Comparison of ENCODE assay signal across 1 cellular context in genomic region chr2:96868555-96869280, GRCh38.
A peak's percentile ranks its signal among the peaks of the same experiment; 100 is the strongest.
TF ChIP-seq lines count a peak whose summit lies in the region.

No MANE protein-coding gene starts in this region.

TF ChIP-seq in HepG2, 621 proteins besides CTCF, POLR2A, EP300 and RAD21 (continued from another document and continues in another):
- TF ChIP-seq ZNF740 (CRISPR knock-in tag; IDR thresholded peaks at IDR 0.05) (peak; percentile 45), KAT7 (CRISPR knock-in tag; IDR thresholded peaks at IDR 0.05; ENCODE audit: borderline replicate concordance) (peak; percentile 75; the same call in 1 of the 2 replicates), PAX8 (CRISPR knock-in tag; IDR thresholded peaks at IDR 0.05; ENCODE audit: borderline replicate concordance) (0 out of 2 replicates have a peak, but pooled peaks have one; percentile 79), E2F2 (CRISPR knock-in tag; IDR thresholded peaks at IDR 0.05; ENCODE audit: borderline replicate concordance) (no peak), ATF4 (CRISPR knock-in tag; IDR thresholded peaks at IDR 0.05) (no peak), ZBTB3 (CRISPR knock-in tag; IDR thresholded peaks at IDR 0.05; ENCODE audit: borderline replicate concordance, low read depth) (0 out of 2 replicates have a peak, but pooled peaks have one; percentile 66), ATRX (CRISPR knock-in tag; IDR thresholded peaks at IDR 0.05; ENCODE audit: borderline replicate concordance) (no peak), YY1 (IDR thresholded peaks at IDR 0.05; ENCODE audit: insufficient read depth, insufficient replicate concordance, low read depth, low read length) (peak; percentile 51), ZNF781 (CRISPR knock-in tag; IDR thresholded peaks at IDR 0.05; ENCODE audit: borderline replicate concordance, not compliant biosample characterization) (no peak), NFKB2 (CRISPR knock-in tag; IDR thresholded peaks at IDR 0.05; ENCODE audit: borderline replicate concordance) (no peak; the same call in 1 of the 2 replicates), NCOA2 (CRISPR knock-in tag; IDR thresholded peaks at IDR 0.05) (peak; percentile 61; the same call in 1 of the 2 replicates), AGO1 (IDR thresholded peaks at IDR 0.05; ENCODE audit: low read depth, low read length, poor library complexity, severe bottlenecking) (no peak), ZNF619 (CRISPR knock-in tag; IDR thresholded peaks at IDR 0.05) (no peak), ZNF512 (CRISPR knock-in tag; IDR thresholded peaks at IDR 0.05) (0 out of 2 replicates have a peak, but pooled peaks have one; percentile 52), ZBTB34 (CRISPR knock-in tag; IDR thresholded peaks at IDR 0.05) (no peak), AHDC1 (CRISPR knock-in tag; IDR thresholded peaks at IDR 0.05; ENCODE audit: borderline replicate concordance) (0 out of 2 replicates have a peak, but pooled peaks have one; percentile 1), ZSCAN22 (CRISPR knock-in tag; IDR thresholded peaks at IDR 0.05) (peak; percentile 83; the same call in 1 of the 2 replicates), TAF15 (IDR thresholded peaks at IDR 0.05; ENCODE audit: low read depth, low read length, poor library complexity, severe bottlenecking) (peak; percentile 84), HOXA5 (CRISPR knock-in tag; IDR thresholded peaks at IDR 0.05) (peak; percentile 78), ZNF552 (CRISPR knock-in tag; IDR thresholded peaks at IDR 0.05; ENCODE audit: borderline replicate concordance) (no peak), SKIL (CRISPR knock-in tag; IDR thresholded peaks at IDR 0.05; ENCODE audit: borderline replicate concordance) (no peak), ZNF878 (CRISPR knock-in tag; IDR thresholded peaks at IDR 0.05) (no peak), ATF7 (IDR thresholded peaks at IDR 0.05) (no peak), ATF7 (CRISPR knock-in tag; IDR thresholded peaks at IDR 0.05) (0 out of 2 replicates have a peak, but pooled peaks have one; percentile 33), ZNF446 (CRISPR knock-in tag; IDR thresholded peaks at IDR 0.05) (0 out of 2 replicates have a peak, but pooled peaks have one; percentile 4), ZFP37 (CRISPR knock-in tag; IDR thresholded peaks at IDR 0.05; ENCODE audit: borderline replicate concordance) (no peak), ZNF572 (CRISPR knock-in tag; IDR thresholded peaks at IDR 0.05) (no peak), KDM1A (CRISPR knock-in tag; IDR thresholded peaks at IDR 0.05) (no peak), CENPX (CRISPR knock-in tag; IDR thresholded peaks at IDR 0.05) (no peak), IKZF5 (CRISPR knock-in tag; IDR thresholded peaks at IDR 0.05) (peak; percentile 65; the same call in 1 of the 2 replicates), ZNF678 (CRISPR knock-in tag; IDR thresholded peaks at IDR 0.05) (peak; percentile 77; the same call in 1 of the 2 replicates), ZNF841 (CRISPR knock-in tag; IDR thresholded peaks at IDR 0.05; ENCODE audit: borderline replicate concordance) (no peak; the same call in 1 of the 2 replicates), ZNF20 (CRISPR knock-in tag; IDR thresholded peaks at IDR 0.05) (no peak), CAMTA2 (CRISPR knock-in tag; IDR thresholded peaks at IDR 0.05; ENCODE audit: borderline replicate concordance) (no peak; the same call in 1 of the 2 replicates), ZNF709 (CRISPR knock-in tag; IDR thresholded peaks at IDR 0.05) (peak; percentile 36; the same call in 1 of the 2 replicates), TMF1 (CRISPR knock-in tag; IDR thresholded peaks at IDR 0.05; ENCODE audit: low read depth) (no peak; the same call in 1 of the 2 replicates), HMGXB3 (CRISPR knock-in tag; IDR thresholded peaks at IDR 0.05; ENCODE audit: borderline replicate concordance) (no peak), MIER2 (CRISPR knock-in tag; IDR thresholded peaks at IDR 0.05) (no peak)
